ENCODE assay signal across 11 cellular contexts in the genomic region with DNA sequence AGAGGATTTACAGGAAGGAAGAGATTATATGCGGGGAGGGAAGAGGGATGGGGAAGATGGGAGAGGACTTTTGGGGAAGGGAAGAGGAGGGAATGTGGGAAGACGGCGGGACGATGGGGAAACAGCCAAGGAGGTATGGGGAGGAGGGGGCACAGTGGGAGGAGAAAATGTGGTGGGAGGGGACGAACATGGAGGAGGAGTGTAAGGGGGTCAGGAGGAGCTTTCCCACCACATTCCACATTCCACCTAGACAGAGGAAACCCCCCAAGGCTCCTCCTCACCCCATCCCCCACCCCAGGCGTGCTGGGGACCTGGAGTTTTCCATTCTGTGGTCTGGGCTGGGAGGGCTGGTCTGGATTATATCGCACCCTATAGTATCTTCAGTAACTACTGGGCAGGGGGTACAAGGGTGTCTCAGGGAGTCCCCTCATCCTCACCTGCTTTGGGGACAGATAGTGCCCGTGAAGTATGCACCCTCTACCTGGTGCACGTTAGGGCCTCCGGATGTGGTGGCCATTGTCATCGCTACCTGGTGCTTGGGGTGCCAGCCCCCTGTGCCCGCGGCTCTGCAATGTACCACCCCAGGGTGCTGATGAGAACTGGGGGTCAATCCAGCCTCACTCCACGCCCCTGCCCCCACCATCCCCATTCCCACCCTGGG. TPM values are rescaled to one million over a fixed set of nuclear protein-coding genes. Genes with fewer than 3 reads are reported as not detected.
DNase-seq lines count a peak whose midpoint lies in the region; ATAC-seq lines count a peak whose summit lies in the region.
"Had no signal": no experiment of that assay in that cellular context is flagged by ENCODE, and none has a peak within 500 bp of the region (broad histone marks: within the 10 kb centered on the region; RNA-seq: fewer than 3 reads in every experiment).

No MANE protein-coding gene starts in this region.

- H3K36me3 ChIP-seq in SJCRH30, result no peaks in the 10 kb centered on the region

- H3K27me3 ChIP-seq in SJCRH30, result no peaks in the 10 kb centered on the region

- peaks cover 19% of the 10 kb centered on the region for H3K36me3 Mint-ChIP-seq in T-helper 1 cell treated with Interleukin-12 subunit alpha and Interleukin-12 subunit beta and Interleukin-4 antibody, amounts not matched to agents 30 μg/mL and 1 μg/mL, for 36 hours (ENCODE audit: low read depth)
- peaks cover 5% of the 10 kb centered on the region for H3K36me3 Mint-ChIP-seq in effector memory CD8-positive, alpha-beta T cell (ENCODE audit: insufficient read depth)

- H3K4me3 Mint-ChIP-seq in T-helper 1 cell treated with Interleukin-12 subunit alpha and Interleukin-12 subunit beta and Interleukin-4 antibody, amounts not matched to agents 30 μg/mL and 1 μg/mL, for 36 hours, result peak overlapping the region; percentile 69
- H3K4me3 Mint-ChIP-seq in effector memory CD8-positive, alpha-beta T cell, result peak overlapping the region; percentile 50 to 73
- H3K4me3 Mint-ChIP-seq in stimulated activated naive CD8-positive, alpha-beta T cell treated with anti-CD3 and anti-CD28 coated beads, Interleukin-15, amount 100 ng/mL, for 72 hours, result peak overlapping the region; percentile 62 to 66

- no peak overlapping the region for H3K4me3 ChIP-seq in SJCRH30
- H3K4me3 ChIP-seq: A549 had no signal

- H3K9me3 Mint-ChIP-seq in T-helper 1 cell treated with Interleukin-12 subunit alpha and Interleukin-12 subunit beta and Interleukin-4 antibody, amounts not matched to agents 30 μg/mL and 1 μg/mL, for 36 hours, result peaks cover 1% of the 10 kb centered on the region
- H3K9me3 Mint-ChIP-seq in effector memory CD8-positive, alpha-beta T cell, result no peaks in the 10 kb centered on the region
- H3K9me3 Mint-ChIP-seq in stimulated activated naive CD8-positive, alpha-beta T cell treated with anti-CD3 and anti-CD28 coated beads, Interleukin-15, amount 100 ng/mL, for 72 hours, result no peaks in the 10 kb centered on the region

- peaks cover 68% of the 10 kb centered on the region for H3K27me3 Mint-ChIP-seq in T-helper 1 cell treated with Interleukin-12 subunit alpha and Interleukin-12 subunit beta and Interleukin-4 antibody, amounts not matched to agents 30 μg/mL and 1 μg/mL, for 36 hours (ENCODE audit: low read depth)
- H3K27me3 Mint-ChIP-seq in effector memory CD8-positive, alpha-beta T cell, result peaks cover 49 to 66% of the 10 kb centered on the region in 2 donors
- peaks cover 85% of the 10 kb centered on the region for H3K27me3 Mint-ChIP-seq in stimulated activated naive CD8-positive, alpha-beta T cell treated with anti-CD3 and anti-CD28 coated beads, Interleukin-15, amount 100 ng/mL, for 72 hours

- H3K4me1 Mint-ChIP-seq in T-helper 1 cell treated with Interleukin-12 subunit alpha and Interleukin-12 subunit beta and Interleukin-4 antibody, amounts not matched to agents 30 μg/mL and 1 μg/mL, for 36 hours (ENCODE audit: low read depth), result peaks cover 32% of the 10 kb centered on the region
- peaks cover 0 to 10% of the 10 kb centered on the region in 2 donors for H3K4me1 Mint-ChIP-seq in effector memory CD8-positive, alpha-beta T cell (ENCODE audit: low read depth in 2 of 2)
- H3K4me1 Mint-ChIP-seq in stimulated activated naive CD8-positive, alpha-beta T cell treated with anti-CD3 and anti-CD28 coated beads, Interleukin-15, amount 100 ng/mL, for 72 hours, result peaks cover 31% of the 10 kb centered on the region

- peaks cover 45% of the 10 kb centered on the region for H3K4me1 ChIP-seq in SJCRH30
- H3K4me1 ChIP-seq: A549 had no signal

- no peak overlapping the region for H3K27ac Mint-ChIP-seq in T-helper 1 cell treated with Interleukin-12 subunit alpha and Interleukin-12 subunit beta and Interleukin-4 antibody, amounts not matched to agents 30 μg/mL and 1 μg/mL, for 36 hours
- H3K27ac Mint-ChIP-seq in effector memory CD8-positive, alpha-beta T cell, result peak overlapping the region in 1 of 2 donors; percentile 85
- no peak overlapping the region for H3K27ac Mint-ChIP-seq in stimulated activated naive CD8-positive, alpha-beta T cell treated with anti-CD3 and anti-CD28 coated beads, Interleukin-15, amount 100 ng/mL, for 72 hours

- no peak for ATAC-seq in effector memory CD8-positive, alpha-beta T cell (replicated peaks)
- peak; percentile 36 for ATAC-seq in left lobe of liver
- ATAC-seq in stimulated activated naive CD8-positive, alpha-beta T cell treated with anti-CD3 and anti-CD28 coated beads, Interleukin-15, amount 100 ng/mL, for 72 hours, result peak; percentile 31

- H3K27ac ChIP-seq in SJCRH30, result no peak overlapping the region

- H3K9me3 ChIP-seq in SJCRH30 (replicated peaks), result no peaks in the 10 kb centered on the region
- H3K9me3 ChIP-seq: A549 had no signal

- no peak for DNase-seq in T-helper 1 cell
- DNase-seq in effector memory CD8-positive, alpha-beta T cell, result no peak
- DNase-seq in left lobe of liver (ENCODE audit: low spot score), result no peak
- no peak for DNase-seq in stimulated activated naive CD8-positive, alpha-beta T cell treated with anti-CD3 and anti-CD28 coated beads, Interleukin-15, amount 100 ng/mL, for 72 hours
- no peak for DNase-seq in NCI-H526 treated with DMSO at 0.1 percent for 48 hours (lab: John Stamatoyannopoulos, UW)
- DNase-seq in amygdala (lab: John Stamatoyannopoulos, UW), result no peak
- DNase-seq in SJCRH30, result no peak
- DNase-seq: naive B cell, NCI-H1105 had no signal

RNA-seq across cellular contexts. Expression of a gene that starts 0.7 kb away (rescaled TPM):
- 20.3 TPM for total RNA-seq in left lobe of liver
- 0.28 and 0.56 TPM in 2 replicates for total RNA-seq in SJCRH30 (2014; rRNA removed; shearing (Covaris generic))

Comparison
In these comparisons a context has a peak if more than half of its experiments do, and no peak if none do; other contexts are left out.
1. RNA of a gene that starts 0.7 kb away (total RNA-seq): 20.3 TPM in left lobe of liver (single experiment); 0.28 to 0.56 TPM in SJCRH30; every median in the first group is over 10 times any median in the second.
2. Peak in every context shown above with its lines, with median percentiles within 50 percentile points of each other: H3K4me3 Mint-ChIP-seq.